In the genomic region with DNA sequence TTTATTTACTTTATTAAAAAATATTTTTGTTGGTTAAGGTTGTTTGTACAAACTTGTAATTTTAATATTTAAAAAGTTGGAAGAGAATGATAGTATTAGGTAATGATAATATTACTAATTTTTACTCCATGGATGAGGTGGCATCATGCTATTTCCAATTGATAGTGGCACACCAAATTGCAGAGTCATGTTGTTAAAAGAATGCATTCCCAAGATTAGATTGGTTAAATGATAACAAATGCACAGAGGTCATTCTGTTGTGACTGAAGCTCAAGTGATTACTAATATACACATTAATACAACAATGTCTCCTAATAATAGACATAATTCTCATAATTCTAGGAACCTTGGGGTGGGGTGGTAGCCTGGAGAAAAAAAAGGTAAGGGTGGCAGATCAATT, we compare ENCODE assay signal across 15 cellular contexts. TPM values are rescaled to one million over a fixed set of nuclear protein-coding genes. Genes with fewer than 3 reads are reported as not detected.
DNase-seq lines count a peak whose midpoint lies in the region; ATAC-seq and TF ChIP-seq lines count a peak whose summit lies in the region.
"Had no signal": no experiment of that assay in that cellular context is flagged by ENCODE, and none has a peak within 500 bp of the region (broad histone marks: within the 10 kb centered on the region; RNA-seq: fewer than 3 reads in every experiment).

No MANE protein-coding gene starts in this region.

- H3K36me3 Mint-ChIP-seq in CD8-positive, alpha-beta memory T cell, result peaks cover 11 to 26% (median 16%) of the 10 kb centered on the region in 3 donors
- no peaks in the 10 kb centered on the region for H3K36me3 Mint-ChIP-seq in T-helper 17 cell (ENCODE audit: low read depth)
- H3K36me3 Mint-ChIP-seq: brain had no signal

- H3K9ac ChIP-seq in BLaER1, result no peak overlapping the region

- H3K27ac ChIP-seq in BLaER1 (no peak overlapping the region), epithelial cell of prostate (peak overlapping the region; percentile 83)
- no peak overlapping the region for H3K27ac ChIP-seq in CD8-positive, alpha-beta memory T cell (ENCODE audit: low read depth, low read length)
- H3K27ac ChIP-seq: prostate gland had no signal

- no peak for DNase-seq in CD8-positive, alpha-beta memory T cell
- DNase-seq in T-helper 17 cell (no peak), epithelial cell of prostate (ENCODE audit: low read depth, low spot score) (no peak), omental fat pad (ENCODE audit: low spot score) (no peak), occipital lobe (lab: John Stamatoyannopoulos, UW) (no peak), DMS79 treated with DMSO at 0.1 percent for 48 hours (lab: John Stamatoyannopoulos, UW) (no peak)
- DNase-seq: GOT3, NCI-H2107 had no signal

- H3K27me3 Mint-ChIP-seq in CD8-positive, alpha-beta memory T cell, result no peaks in the 10 kb centered on the region
- no peaks in the 10 kb centered on the region for H3K27me3 Mint-ChIP-seq in T-helper 17 cell
- H3K27me3 Mint-ChIP-seq: brain; stimulated activated naive B cell treated with anti-CD40 and anti-IgM and Interleukin-4, amounts not matched to agents 10 μg/mL and 1 μg/mL and 100 μg/mL, for 72 hours had no signal

- H3K4me3 ChIP-seq in BLaER1, result no peak overlapping the region
- H3K4me3 ChIP-seq in CD8-positive, alpha-beta memory T cell (ENCODE audit: low read length), result no peak overlapping the region
- H3K4me3 ChIP-seq: K562, prostate gland, transverse colon had no signal

- peak overlapping the region in 7 of 8 donors; percentile 69 to 91 (median 74) for H3K27ac Mint-ChIP-seq in CD8-positive, alpha-beta memory T cell
- H3K27ac Mint-ChIP-seq in T-helper 17 cell, result peak overlapping the region; percentile 56

- no peak for TF ChIP-seq CTCF in omental fat pad (IDR thresholded peaks at IDR 0.05)

- H3K9me3 ChIP-seq in BLaER1 (peaks cover 11% of the 10 kb centered on the region), T-helper 17 cell (ENCODE audit: control insufficient read depth, low read length, poor library complexity, severe bottlenecking) (no peaks in the 10 kb centered on the region)
- no peaks in the 10 kb centered on the region for H3K9me3 ChIP-seq in CD8-positive, alpha-beta memory T cell (ENCODE audit: low read length)
- H3K9me3 ChIP-seq: prostate gland, transverse colon had no signal

- peaks cover 1 to 6% (median 4%) of the 10 kb centered on the region in 5 donors for H3K9me3 Mint-ChIP-seq in CD8-positive, alpha-beta memory T cell

- no peaks in the 10 kb centered on the region for H3K27me3 ChIP-seq in BLaER1
- no peaks in the 10 kb centered on the region for H3K27me3 ChIP-seq in CD8-positive, alpha-beta memory T cell (ENCODE audit: insufficient read depth, low read length, poor library complexity, severe bottlenecking)
- H3K27me3 ChIP-seq: transverse colon had no signal

- H3K36me3 ChIP-seq in BLaER1, result peaks cover 15% of the 10 kb centered on the region; the same call in 1 of the 2 replicates
- H3K36me3 ChIP-seq in CD8-positive, alpha-beta memory T cell (ENCODE audit: insufficient read depth, low read length), result no peaks in the 10 kb centered on the region
- H3K36me3 ChIP-seq: prostate gland, transverse colon had no signal

- peaks cover 25% of the 10 kb centered on the region for H3K4me1 ChIP-seq in BLaER1
- peaks cover 56% of the 10 kb centered on the region for H3K4me1 ChIP-seq in CD8-positive, alpha-beta memory T cell (ENCODE audit: insufficient read depth, low read length)
- H3K4me1 ChIP-seq: prostate gland had no signal

- peaks cover 58 to 82% (median 75%) of the 10 kb centered on the region in 3 donors for H3K4me1 Mint-ChIP-seq in CD8-positive, alpha-beta memory T cell
- H3K4me1 Mint-ChIP-seq in T-helper 17 cell, result peaks cover 37% of the 10 kb centered on the region

- H4K20me1 ChIP-seq in BLaER1, result no peaks in the 10 kb centered on the region

- POLR2A ChIA-PET in CD8-positive, alpha-beta memory T cell (lab: Charles Lee), result interaction anchor here (1.0 to 1.2 kb wide), 3 partner anchors 9 to 23 kb away, joined by 3 to 6 read pairs (median 3); no protein-coding TSS in a partner anchor

- no peak overlapping the region for H3K4me3 Mint-ChIP-seq in CD8-positive, alpha-beta memory T cell
- H3K4me3 Mint-ChIP-seq in T-helper 17 cell, result no peak overlapping the region

- H3K4me2 ChIP-seq in BLaER1, result peak overlapping the region; percentile 68

- CTCF ChIA-PET in CD8-positive, alpha-beta memory T cell (lab: Charles Lee), result interaction anchor here (1.2 to 5.6 kb wide), 10 partner anchors 13 to 310 kb away, joined by 3 to 66 read pairs (median 8); a partner anchor contains a TSS

- ATAC-seq in T-helper 17 cell (no peak), GM21786 (IDR thresholded peaks at IDR 0.05; ENCODE audit: unreplicated experiment) (no peak), omental fat pad (ENCODE audit: low FRiP score) (no peak)

RNA-seq across cellular contexts. Expression of a gene that starts 6.2 kb away (rescaled TPM):
- 10 to 100 TPM; 10.2 to 10.6 TPM for total RNA-seq in CD8-positive, alpha-beta memory T cell
- 2.8 TPM for polyA plus RNA-seq in CD8-positive, alpha-beta memory T cell
- total RNA-seq in T-helper 17 cell (10 to 100 TPM; 11.0 to 19.5 TPM), omental fat pad (under 1 TPM; 0.48 to 0.63 (median 0.56) TPM), occipital lobe (48.0 TPM)

Comparison
In these comparisons a context has a peak if more than half of its experiments do, and no peak if none do; other contexts are left out.
1. RNA of a gene that starts 6.2 kb away (total RNA-seq): 48.0 TPM in occipital lobe (single experiment), 11.0 to 19.5 TPM in T-helper 17 cell and 10.2 to 10.6 TPM in CD8-positive, alpha-beta memory T cell; 0.48 to 0.63 TPM in omental fat pad; every median in the first group is over 4 times any median in the second.